In genomic region chr6:146271163-146271562, GRCh38 we compare ENCODE assay signal across 8 cellular contexts.
DNase-seq lines count a peak whose midpoint lies in the region; ATAC-seq, FAIRE-seq and TF ChIP-seq lines count a peak whose summit lies in the region.
"Not testable (repeated sequence)": the region's sequence is repeated elsewhere in the genome, so short reads cannot be mapped to it uniquely, and the experiment has no call there.

No MANE protein-coding gene starts in this region.

- intact Hi-C loops in pancreas (cut with DNase I); thyroid gland (cut with DNase I): not testable (repeated sequence)

- 2 to 5% methylated on average over 1 of the region's 1 CpG for WGBS in pancreas, 2 donors
- WGBS in thyroid gland, 2 donors: 12 to 17% methylated on average over 1 of the region's 1 CpG

- not testable (repeated sequence) for H3K4me3 ChIP-seq in fibroblast of villous mesenchyme (ENCODE audit: low read depth, low read length); pancreas; thyroid gland (replicated peaks in 1 of 3)

- not testable (repeated sequence) for FAIRE-seq in pancreas (lab: Jason Lieb, UNC)

- TF ChIP-seq CTCF in fibroblast of villous mesenchyme (IDR thresholded peaks at IDR 0.05; ENCODE audit: insufficient read depth, low read depth, low read length); pancreas (IDR thresholded peaks at IDR 0.05); thyroid gland (IDR thresholded peaks at IDR 0.05): not testable (repeated sequence)

- H3K27ac ChIP-seq in pancreas, thyroid gland: not testable (repeated sequence)

- peak; percentile 34 for DNase-seq in AG08395 (ENCODE audit: low spot score)
- peak; percentile 34 for DNase-seq in H4 (ENCODE audit: low spot score)
- peak; percentile 16 for DNase-seq in RPMI7951 (ENCODE audit: low read depth)
- DNase-seq in cerebellum (ENCODE audit: low spot score): peak; percentile 69
- DNase-seq in fibroblast of villous mesenchyme (ENCODE audit: low read depth): peak; percentile 4
- DNase-seq in left lobe of liver (ENCODE audit: low spot score): peak; percentile 49
- DNase-seq in pancreas: peak; percentile 9 to 57 (median 40)
- peak; percentile 52 to 85 for DNase-seq in thyroid gland

- not testable (repeated sequence) for H3K9me3 ChIP-seq in pancreas, thyroid gland

- H3K36me3 ChIP-seq in pancreas, thyroid gland: not testable (repeated sequence)

- ATAC-seq in left lobe of liver: peak; percentile 42
- ATAC-seq in pancreas: peak in 3 of 4 donors; percentile 75 to 82 (median 76)

- not testable (repeated sequence) for H3K4me1 ChIP-seq in pancreas, thyroid gland

- not testable (repeated sequence) for H3K27me3 ChIP-seq in pancreas, thyroid gland

- not testable (repeated sequence) for TF ChIP-seq POLR2A in thyroid gland (IDR thresholded peaks at IDR 0.05)

Comparison
In these comparisons a context has a peak if more than half of its experiments do, and no peak if none do; other contexts are left out.
1. DNase-seq: peak in every context shown above with its lines; median percentile 69 in cerebellum; 68 in thyroid gland; 49 in left lobe of liver; 40 in pancreas; 34 in AG08395; 34 in H4; 16 in RPMI7951; 4 in fibroblast of villous mesenchyme.